Comparison of ENCODE assay signal across 1 cellular context in genomic region chr19:41869374-41869955, GRCh38.
TF ChIP-seq lines count a peak whose summit lies in the region.

No MANE protein-coding gene starts in this region.

TF ChIP-seq in HepG2, 621 proteins besides CTCF, POLR2A, EP300 and RAD21:
- no peak for TF ChIP-seq ZMYM2 (CRISPR knock-in tag; IDR thresholded peaks at IDR 0.05)
- TF ChIP-seq ZNF33B (CRISPR knock-in tag; IDR thresholded peaks at IDR 0.05) = no peak
- no peak for TF ChIP-seq ETV6 (CRISPR knock-in tag; conservative IDR thresholded peaks at IDR 0.05)
- TF ChIP-seq TFAP4 (IDR thresholded peaks at IDR 0.05; ENCODE audit: borderline replicate concordance, low read depth) = no peak
- no peak for TF ChIP-seq RCOR2 (CRISPR knock-in tag; IDR thresholded peaks at IDR 0.05)
- peak; percentile 82 for TF ChIP-seq AGO2 (optimal IDR thresholded peaks at IDR 0.05; ENCODE audit: low read depth, low read length)
- no peak for TF ChIP-seq ZNF251 (CRISPR knock-in tag; IDR thresholded peaks at IDR 0.05)
- no peak for TF ChIP-seq SP1 (IDR thresholded peaks at IDR 0.05)
- no peak for TF ChIP-seq SP1 (CRISPR knock-in tag; IDR thresholded peaks at IDR 0.05)
- TF ChIP-seq SAP130 (CRISPR knock-in tag; IDR thresholded peaks at IDR 0.05; ENCODE audit: low read depth) = no peak
- peak; percentile 43; the same call in 1 of the 2 replicates for TF ChIP-seq POLR2AphosphoS5 (IDR thresholded peaks at IDR 0.05; ENCODE audit: low read depth, low read length)
- TF ChIP-seq MYC (CRISPR knock-in tag; IDR thresholded peaks at IDR 0.05; ENCODE audit: borderline replicate concordance) = no peak
- TF ChIP-seq HNRNPL (IDR thresholded peaks at IDR 0.05; ENCODE audit: low read depth, low read length) = 0 out of 2 replicates have a peak, but pooled peaks have one; percentile 28
- no peak for TF ChIP-seq ZNF362 (CRISPR knock-in tag; IDR thresholded peaks at IDR 0.05; ENCODE audit: borderline replicate concordance)
